ENCODE assay signal across 25 cellular contexts in genomic region chr6:111274593-111275217, GRCh38.
"Had no signal": no experiment of that assay in that cellular context is flagged by ENCODE, and none has a peak within 500 bp of the region (broad histone marks: within the 10 kb centered on the region; RNA-seq: fewer than 3 reads in every experiment).

No MANE protein-coding gene starts in this region.

- DNase-seq: colonic mucosa; effector memory CD4-positive, alpha-beta T cell; esophagus squamous epithelium; kidney; left lung; mesenchymal stem cell; mucosa of descending colon; naive thymus-derived CD4-positive, alpha-beta T cell; nucleus accumbens; sigmoid colon; stimulated activated CD4-positive, alpha-beta T cell treated with anti-CD3 and anti-CD28 coated beads, Interleukin-2, amount 100 ng/mL, for 24 hours; stimulated activated CD4-positive, alpha-beta T cell treated with anti-CD3 and anti-CD28 coated beads, Interleukin-4, amount 100 ng/mL, for 24 hours; stimulated activated naive CD4-positive, alpha-beta T cell treated with Interleukin-2 at 50 U/mL for 16 hours; stomach; thyroid gland; trophoblast cell had no signal

- H3K36me3 ChIP-seq: prostate gland had no signal

- H3K9me3 ChIP-seq: colonic mucosa, prostate gland, thyroid gland had no signal

- H3K4me3 ChIP-seq: colonic mucosa, esophagus squamous epithelium, left lung, mucosa of descending colon, prostate gland, right atrium auricular region, sigmoid colon, stomach, thyroid gland, vagina had no signal

- FAIRE-seq: endothelial cell of umbilical vein, frontal cortex, kidney had no signal

- H3K27me3 Mint-ChIP-seq: dendritic cell treated with granulocyte-macrophage colony-stimulating factor and Interleukin-4, amounts not matched to agents 40 ng/mL and 50 ng/mL, for 4 days; naive thymus-derived CD4-positive, alpha-beta T cell had no signal

- H3K27me3 ChIP-seq: colonic mucosa, esophagus squamous epithelium, left lung, right atrium auricular region, sigmoid colon, stomach, thyroid gland, vagina had no signal

- H3K27ac Mint-ChIP-seq: dendritic cell treated with granulocyte-macrophage colony-stimulating factor and Interleukin-4, amounts not matched to agents 40 ng/mL and 50 ng/mL, for 4 days; mesothelial cell of epicardium; nephron; stimulated activated effector memory CD8-positive, alpha-beta T cell treated with anti-CD3 and anti-CD28 coated beads, Interleukin-12 subunit alpha, Interleukin-12 subunit beta, amount 100 ng/mL, for 72 hours had no signal

- H3K4me3 Mint-ChIP-seq: dendritic cell treated with granulocyte-macrophage colony-stimulating factor and Interleukin-4, amounts not matched to agents 40 ng/mL and 50 ng/mL, for 4 days; mesothelial cell of epicardium; nephron; stimulated activated effector memory CD8-positive, alpha-beta T cell treated with anti-CD3 and anti-CD28 coated beads, Interleukin-12 subunit alpha, Interleukin-12 subunit beta, amount 100 ng/mL, for 72 hours had no signal

- H3K27ac ChIP-seq: colonic mucosa, esophagus squamous epithelium, left lung, prostate gland, right atrium auricular region, sigmoid colon, stomach, thyroid gland, vagina had no signal

- H3K4me1 ChIP-seq: colonic mucosa, esophagus squamous epithelium, left lung, prostate gland, right atrium auricular region, sigmoid colon, stomach, thyroid gland, vagina had no signal

- ATAC-seq: left lung; mucosa of descending colon; naive thymus-derived CD4-positive, alpha-beta T cell; stimulated activated effector memory CD8-positive, alpha-beta T cell treated with anti-CD3 and anti-CD28 coated beads, Interleukin-12 subunit alpha, Interleukin-12 subunit beta, amount 100 ng/mL, for 72 hours had no signal

- H3K4me1 Mint-ChIP-seq: mesothelial cell of epicardium, nephron had no signal
